9 cellular contexts compared by ENCODE assay signal in the genomic region with DNA sequence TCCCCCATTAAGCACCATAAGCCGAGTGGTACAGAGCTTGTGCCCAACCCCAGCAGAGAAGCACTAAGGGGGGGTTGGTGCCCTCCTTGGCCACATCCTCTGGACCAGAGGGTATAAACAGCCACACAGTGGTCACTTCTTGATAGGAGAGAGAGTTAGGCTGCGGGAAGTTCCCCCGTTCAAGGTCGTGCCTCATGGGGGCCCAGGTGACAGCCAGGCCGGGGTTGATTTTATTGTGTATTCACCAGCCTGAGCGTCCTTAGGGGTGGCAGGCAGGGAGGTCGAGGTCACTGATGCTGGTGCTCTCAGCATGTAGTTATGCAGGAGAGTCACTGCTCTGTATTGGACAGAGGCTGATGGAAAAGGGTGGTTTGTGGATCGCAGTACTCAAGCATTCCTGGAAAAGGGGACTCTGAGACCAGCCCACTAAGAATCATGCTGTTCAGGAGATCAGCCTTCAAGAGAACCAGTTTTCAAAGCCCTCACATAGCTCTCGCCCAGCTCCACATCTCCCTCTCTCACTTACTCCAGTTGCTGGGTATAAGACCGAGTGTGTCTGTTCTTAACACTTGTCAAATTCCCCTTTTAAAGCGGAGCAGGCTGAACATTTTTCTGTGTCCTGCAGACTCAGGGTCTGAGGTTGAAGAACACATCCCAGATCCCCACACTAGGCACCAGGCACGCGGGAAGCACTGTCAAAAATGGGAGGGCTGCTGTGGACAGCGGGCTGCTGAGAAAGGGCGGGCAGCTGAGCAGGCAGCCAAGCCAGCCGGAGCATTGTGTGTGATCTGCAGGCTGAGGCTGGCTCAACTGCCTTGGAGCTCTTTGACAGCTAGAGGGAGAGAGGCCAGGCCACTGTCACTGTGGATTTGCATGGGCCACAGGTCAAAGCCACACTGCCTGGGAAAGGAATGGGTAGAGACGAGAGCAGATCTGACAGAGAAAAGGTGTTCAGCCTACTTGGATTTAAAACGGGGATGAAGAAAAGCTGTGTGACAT. TPM values are rescaled to one million over a fixed set of nuclear protein-coding genes. Genes with fewer than 3 reads are reported as not detected.
DNase-seq lines count a peak whose midpoint lies in the region; ATAC-seq and TF ChIP-seq lines count a peak whose summit lies in the region.
"Had no signal": no experiment of that assay in that cellular context is flagged by ENCODE, and none has a peak within 500 bp of the region (broad histone marks: within the 10 kb centered on the region; RNA-seq: fewer than 3 reads in every experiment).

No MANE protein-coding gene starts in this region.

- peak; percentile 80 for DNase-seq in G401 (ENCODE audit: low spot score)
- DNase-seq in UCSD-AML1 (lab: John Stamatoyannopoulos, UW; ENCODE audit: unreplicated experiment) = peak; percentile 45
- peak; percentile 29 for DNase-seq in hepatic stellate cell (ENCODE audit: low spot score)
- DNase-seq in stimulated activated naive B cell treated with anti-CD40 and anti-IgM and Interleukin-4, amounts not matched to agents 10 μg/mL and 1 μg/mL and 100 μg/mL, for 72 hours = no peak
- no peak for DNase-seq in activated CD4-positive, alpha-beta T cell treated with anti-CD3 and anti-CD28 coated beads, Interleukin-2, amount 50 U/mL, for 4 hours
- no peak for DNase-seq in COR-L47 (lab: John Stamatoyannopoulos, UW)
- no peak for DNase-seq in RWPE1 (ENCODE audit: low spot score)
- DNase-seq: NCI-H1694 had no signal

- peaks cover 43% of the 10 kb centered on the region for H3K4me1 ChIP-seq in rectal smooth muscle tissue (ENCODE audit: control insufficient read depth, insufficient read depth, low read length)

- H3K27ac ChIP-seq in rectal smooth muscle tissue (ENCODE audit: low read depth, low read length) (peak overlapping the region; percentile 68), RWPE1 (no peak overlapping the region)

- TF ChIP-seq CTCF in RWPE1 (conservative IDR thresholded peaks at IDR 0.05; ENCODE audit: low read depth) = no peak

- H3K4me3 Mint-ChIP-seq in stimulated activated naive B cell treated with anti-CD40 and anti-IgM and Interleukin-4, amounts not matched to agents 10 μg/mL and 1 μg/mL and 100 μg/mL, for 72 hours = no peak overlapping the region

- in situ Hi-C loops in G401 (cut with HindIII; ENCODE audit: low sequenced_read_pairs) = no loop called here

- H3K36me3 ChIP-seq in rectal smooth muscle tissue (ENCODE audit: control insufficient read depth, insufficient read depth, low read length) = no peaks in the 10 kb centered on the region

- H3K27me3 ChIP-seq in rectal smooth muscle tissue (ENCODE audit: control insufficient read depth, insufficient read depth, low read length) = no peaks in the 10 kb centered on the region

- H3K4me3 ChIP-seq in rectal smooth muscle tissue (ENCODE audit: low read length) = peak overlapping the region; percentile 68

- peaks cover 72 to 78% of the 10 kb centered on the region in 2 donors for H3K27me3 Mint-ChIP-seq in stimulated activated naive B cell treated with anti-CD40 and anti-IgM and Interleukin-4, amounts not matched to agents 10 μg/mL and 1 μg/mL and 100 μg/mL, for 72 hours

- H3K4me1 Mint-ChIP-seq in stimulated activated naive B cell treated with anti-CD40 and anti-IgM and Interleukin-4, amounts not matched to agents 10 μg/mL and 1 μg/mL and 100 μg/mL, for 72 hours = peaks cover 18 to 31% of the 10 kb centered on the region in 2 donors

- H3K27ac Mint-ChIP-seq in stimulated activated naive B cell treated with anti-CD40 and anti-IgM and Interleukin-4, amounts not matched to agents 10 μg/mL and 1 μg/mL and 100 μg/mL, for 72 hours = no peak overlapping the region

- H3K36me3 Mint-ChIP-seq in stimulated activated naive B cell treated with anti-CD40 and anti-IgM and Interleukin-4, amounts not matched to agents 10 μg/mL and 1 μg/mL and 100 μg/mL, for 72 hours = no peaks in the 10 kb centered on the region

- no peaks in the 10 kb centered on the region for H3K9me3 Mint-ChIP-seq in stimulated activated naive B cell treated with anti-CD40 and anti-IgM and Interleukin-4, amounts not matched to agents 10 μg/mL and 1 μg/mL and 100 μg/mL, for 72 hours

- CTCF ChIA-PET in RWPE1 (lab: Yijun Ruan, JAX) = interaction anchor here (0.7 kb wide), 1 partner anchor 87 kb away, joined by 4 read pairs; no protein-coding TSS in a partner anchor

- POLR2A ChIA-PET in RWPE1 (lab: Yijun Ruan, JAX; ENCODE audit: low non-redundant PET) = no interaction called here

- ATAC-seq in stimulated activated naive B cell treated with anti-CD40 and anti-IgM and Interleukin-4, amounts not matched to agents 10 μg/mL and 1 μg/mL and 100 μg/mL, for 72 hours (replicated peaks) = no peak

- no peak overlapping the region for H3K9ac ChIP-seq in rectal smooth muscle tissue (ENCODE audit: low read length)

RNA-seq across cellular contexts. Expression of a gene that starts 1.8 kb away (rescaled TPM):
- total RNA-seq in G401 (2014; rRNA removed; shearing (Covaris generic)) = 0.49 and 1.9 TPM in 2 replicates

Comparison
In these comparisons a context has a peak if more than half of its experiments do, and no peak if none do; other contexts are left out.
1. DNase-seq: peak in G401 (single experiment), UCSD-AML1 (single experiment) and hepatic stellate cell (single experiment); none in stimulated activated naive B cell treated with anti-CD40 and anti-IgM and Interleukin-4, amounts not matched to agents 10 μg/mL and 1 μg/mL and 100 μg/mL, for 72 hours (single experiment), activated CD4-positive, alpha-beta T cell treated with anti-CD3 and anti-CD28 coated beads, Interleukin-2, amount 50 U/mL, for 4 hours (0 of 2), COR-L47 (single experiment) and RWPE1 (single experiment).